10 cellular contexts compared by ENCODE assay signal in genomic region chr10:52312999-52313349, GRCh38. TPM values are rescaled to one million over a fixed set of nuclear protein-coding genes. Genes with fewer than 3 reads are reported as not detected.
A peak's percentile ranks its signal among the peaks of the same experiment; 100 is the strongest.
DNase-seq lines count a peak whose midpoint lies in the region; ATAC-seq and TF ChIP-seq lines count a peak whose summit lies in the region.
"Had no signal": no experiment of that assay in that cellular context is flagged by ENCODE, and none has a peak within 500 bp of the region (broad histone marks: within the 10 kb centered on the region; RNA-seq: fewer than 3 reads in every experiment).

No MANE protein-coding gene starts in this region.

- H3K18ac ChIP-seq in mesenchymal stem cell (ENCODE audit: low read depth in 1 of 2, low read length in 2 of 2): no peak overlapping the region

- peaks cover 40% of the 10 kb centered on the region for H3K79me2 ChIP-seq in mammary epithelial cell (ENCODE audit: insufficient read depth, low read length)

- H4K8ac ChIP-seq in mesenchymal stem cell (ENCODE audit: low read length): no peak overlapping the region

- peak overlapping the region in 11 of 12 donors; percentile 30 to 70 (median 57) for H3K4me3 ChIP-seq in heart left ventricle
- peak overlapping the region; percentile 90 to 99 (median 91) for H3K4me3 ChIP-seq in mammary epithelial cell (replicated peaks in 1 of 3; ENCODE audit: insufficient read depth in 1 of 3, low read depth in 2 of 3, low read length in 3 of 3)
- peak overlapping the region; percentile 48 to 87 for H3K4me3 ChIP-seq in mesenchymal stem cell (ENCODE audit: insufficient read depth in 1 of 2, low read depth in 1 of 2, low read length in 2 of 2)

- H2BK120ac ChIP-seq in mesenchymal stem cell (ENCODE audit: low read depth, low read length): no peak overlapping the region

- in situ Hi-C loops in mammary epithelial cell (cut with MboI; ENCODE audit: low sequenced_read_pairs in 2 of 2): loop anchor here in 1 of 2 donors (5.0 kb wide), 1 partner anchor 254 kb away; no protein-coding TSS in a partner anchor

- no peak overlapping the region for H2AK5ac ChIP-seq in mesenchymal stem cell (ENCODE audit: low read length, severe bottlenecking)

- 16 to 25% (median 18%) methylated on average over 7 of the region's 7 CpGs for WGBS in heart left ventricle, 4 donors
- 3% methylated on average over 7 of the region's 7 CpGs for WGBS in mammary epithelial cell (ENCODE audit: low coverage, missing lambda C conversion rate)
- WGBS in mesenchymal stem cell: 7% methylated on average over 7 of the region's 7 CpGs

- H3K14ac ChIP-seq in mesenchymal stem cell (ENCODE audit: low read length in 2 of 2): no peak overlapping the region

- H3K27ac Mint-ChIP-seq in type B pancreatic cell: no peak overlapping the region

- H3K4me3 Mint-ChIP-seq in type B pancreatic cell: peak overlapping the region; percentile 96

- peaks cover 87% of the 10 kb centered on the region for H3K27me3 Mint-ChIP-seq in type B pancreatic cell

- H2BK5ac ChIP-seq in mesenchymal stem cell (ENCODE audit: low read depth, low read length, poor library complexity, severe bottlenecking): no peak overlapping the region

- H2AFZ ChIP-seq in mammary epithelial cell (ENCODE audit: low read depth, low read length) (peak overlapping the region; percentile 82), mesenchymal stem cell (ENCODE audit: low read depth, low read length) (no peak overlapping the region)

- no peak overlapping the region for H2BK12ac ChIP-seq in mesenchymal stem cell (ENCODE audit: low read length in 2 of 2)

- dilution Hi-C loops in mammary epithelial cell (cut with HindIII; ENCODE audit: low sequenced_read_pairs): loop anchor here (10.0 to 25.0 kb wide), 2 partner anchors 162 to 249 kb away; no protein-coding TSS in a partner anchor

- H3K27ac ChIP-seq in heart left ventricle (no peak overlapping the region), mammary epithelial cell (ENCODE audit: insufficient read depth, low read depth, low read length) (peak overlapping the region; percentile 74), mesenchymal stem cell (ENCODE audit: low read length, poor library complexity, severe bottlenecking) (no peak overlapping the region)

- BruUV-seq in mammary epithelial cell (replicated peaks; lab: Mats Ljungman, UMichigan): no TSS peak

- H3K36me3 ChIP-seq in heart left ventricle (no peaks in the 10 kb centered on the region), mammary epithelial cell (ENCODE audit: insufficient read depth, low read length) (peaks cover 23% of the 10 kb centered on the region), mesenchymal stem cell (ENCODE audit: control insufficient read depth in 1 of 2, insufficient read depth in 2 of 2, low read depth in 1 of 2, low read length in 2 of 2) (peaks cover 0 to 21% of the 10 kb centered on the region in 2 experiments)

- H3K27me3 ChIP-seq in heart left ventricle (peaks cover 0 to 43% (median 6%) of the 10 kb centered on the region in 9 donors), mammary epithelial cell (ENCODE audit: insufficient read depth, low read length) (no peaks in the 10 kb centered on the region), mesenchymal stem cell (ENCODE audit: control insufficient read depth in 1 of 2, insufficient read depth in 1 of 2, low read length in 2 of 2) (no peaks in the 10 kb centered on the region)

- TF ChIP-seq CTCF in heart left ventricle (IDR thresholded peaks at IDR 0.05) (no peak), mammary epithelial cell (conservative IDR thresholded peaks at IDR 0.05 in 1 of 2, IDR thresholded peaks at IDR 0.05 in 1 of 2; ENCODE audit: extremely low read depth in 1 of 2, insufficient read depth in 1 of 2, low read depth in 1 of 2, low read length in 2 of 2) (no peak), type B pancreatic cell (conservative IDR thresholded peaks at IDR 0.05) (no peak)

- H3K4ac ChIP-seq in mesenchymal stem cell (ENCODE audit: low read depth in 1 of 2, low read length in 2 of 2): no peak overlapping the region

- CTCF ChIA-PET in mammary epithelial cell (lab: Charles Lee; ENCODE audit: low non-redundant PET): interaction anchor here (1.1 kb wide), 1 partner anchor 291 kb away, joined by 20 read pairs; no protein-coding TSS in a partner anchor

- H3K9me3 ChIP-seq in heart left ventricle (no peaks in the 10 kb centered on the region), mammary epithelial cell (replicated peaks; ENCODE audit: insufficient read depth, low read length) (no peaks in the 10 kb centered on the region), mesenchymal stem cell (ENCODE audit: control insufficient read depth, low read length) (no peaks in the 10 kb centered on the region)

- H4K20me1 ChIP-seq in mammary epithelial cell (ENCODE audit: insufficient read depth, low read length): no peaks in the 10 kb centered on the region

- H3K36me3 Mint-ChIP-seq in type B pancreatic cell: no peaks in the 10 kb centered on the region

- DNase-seq in heart left ventricle: no peak
- no peak for DNase-seq in Right ventricle myocardium inferior (ENCODE audit: missing footprints)
- no peak for DNase-seq in mammary epithelial cell
- peak; percentile 30 for DNase-seq in mesenchymal stem cell
- DNase-seq in type B pancreatic cell (ENCODE audit: extremely low spot score, unreplicated experiment): no peak
- no peak for DNase-seq in T-helper 2 cell
- DNase-seq: activated naive CD4-positive, alpha-beta T cell; SW 1271 had no signal

- H4K91ac ChIP-seq in mesenchymal stem cell (ENCODE audit: low read length): no peak overlapping the region

- ATAC-seq in heart left ventricle: no peak
- no peak for ATAC-seq in Right ventricle myocardium inferior
- ATAC-seq in HG03457 (IDR thresholded peaks at IDR 0.05; ENCODE audit: unreplicated experiment): no peak
- ATAC-seq in HG03439 (IDR thresholded peaks at IDR 0.05; ENCODE audit: unreplicated experiment): no peak

- H3K4me2 ChIP-seq in mammary epithelial cell (ENCODE audit: insufficient read depth, low read depth, low read length) (peak overlapping the region; percentile 73), mesenchymal stem cell (ENCODE audit: low read length, poor library complexity, severe bottlenecking) (peak overlapping the region; percentile 90)

- peaks cover 0 to 30% (median 5%) of the 10 kb centered on the region in 12 donors for H3K4me1 ChIP-seq in heart left ventricle
- peaks cover 26% of the 10 kb centered on the region for H3K4me1 ChIP-seq in mammary epithelial cell (ENCODE audit: insufficient read depth, low read length)
- H3K4me1 ChIP-seq in mesenchymal stem cell (ENCODE audit: control insufficient read depth, insufficient read depth, low read depth, low read length): peaks cover 8% of the 10 kb centered on the region

- H3K9me3 Mint-ChIP-seq in type B pancreatic cell: no peaks in the 10 kb centered on the region

- intact Hi-C loops in heart left ventricle (cut with DNase I) (loop anchor here in 2 of 10 donors (5.0 to 10.0 kb wide), 2 partner anchors 282 to 339 kb away; no protein-coding TSS in a partner anchor), Right ventricle myocardium inferior (cut with DNase I) (loop anchor here (5.0 kb wide), 1 partner anchor 339 kb away; no protein-coding TSS in a partner anchor), mammary epithelial cell (cut with micrococcal nuclease) (no loop called here)

- no peak overlapping the region for H2BK15ac ChIP-seq in mesenchymal stem cell (ENCODE audit: low read depth, poor library complexity, severe bottlenecking)

- no peak overlapping the region for H3K23ac ChIP-seq in mesenchymal stem cell (ENCODE audit: low read length in 2 of 2)

- TF ChIP-seq POLR2A in heart left ventricle (IDR thresholded peaks at IDR 0.05): no peak

- H3K4me1 Mint-ChIP-seq in type B pancreatic cell (ENCODE audit: unreplicated experiment): peaks cover 15% of the 10 kb centered on the region

- H3K9ac ChIP-seq in mammary epithelial cell (ENCODE audit: insufficient read depth, low read length) (peak overlapping the region; percentile 86), mesenchymal stem cell (ENCODE audit: low read length) (peak overlapping the region; percentile 91)

- peaks cover 3% of the 10 kb centered on the region for H3K79me1 ChIP-seq in mesenchymal stem cell (replicated peaks; ENCODE audit: low read length, poor library complexity, severe bottlenecking)

RNA-seq across cellular contexts. Expression of gene DKK1, which starts 1.1 kb away (rescaled TPM):
- total RNA-seq in heart left ventricle (1 to 10 TPM in 1 of 9 donors, under 1 TPM in 4, not detected in 4; 0.42 to 1.5 (median 0.62) TPM), Right ventricle myocardium inferior (not detected), mammary epithelial cell (100 to 1,000 TPM; 157 to 161 TPM), type B pancreatic cell (ENCODE audit: low replicate concordance) (6.9 and 33.2 TPM in 2 replicates)
- polyA plus RNA-seq in heart left ventricle (1 to 10 TPM in 1 of 2 donors, under 1 TPM in 1; 0.11 to 7.0 TPM), mammary epithelial cell (325 TPM)
- 217 TPM for polyA minus RNA-seq in mammary epithelial cell
- polyA plus RNA-seq in mesenchymal stem cell (2013, experiment 1 of 2): 7.9 TPM
- polyA plus RNA-seq in mesenchymal stem cell (2013, experiment 2 of 2): 9.4 TPM
